ENCODE assay signal across 13 cellular contexts in genomic region chr19:3133793-3134116, GRCh38. TPM values are rescaled to one million over a fixed set of nuclear protein-coding genes. Genes with fewer than 3 reads are reported as not detected.
DNase-seq lines count a peak whose midpoint lies in the region; ATAC-seq and TF ChIP-seq lines count a peak whose summit lies in the region.
"Had no signal": no experiment of that assay in that cellular context is flagged by ENCODE, and none has a peak within 500 bp of the region (broad histone marks: within the 10 kb centered on the region; RNA-seq: fewer than 3 reads in every experiment).

No MANE protein-coding gene starts in this region.

- no peaks in the 10 kb centered on the region for H3K36me3 Mint-ChIP-seq in chondrocyte (ENCODE audit: low read depth)

- 70 to 76% (median 72%) methylated on average over 4 of the region's 4 CpGs for WGBS in heart left ventricle, 4 donors
- 68% methylated on average over 4 of the region's 4 CpGs for WGBS in esophagus muscularis mucosa

- peaks cover 0 to 39% (median 4%) of the 10 kb centered on the region in 12 donors for H3K4me1 ChIP-seq in heart left ventricle
- peaks cover 0 to 7% of the 10 kb centered on the region in 2 donors for H3K4me1 ChIP-seq in right atrium auricular region
- H3K4me1 ChIP-seq in RWPE2 (ENCODE audit: insufficient read depth, poor library complexity, severe bottlenecking), result peaks cover 9% of the 10 kb centered on the region
- H3K4me1 ChIP-seq in esophagus muscularis mucosa, result peaks cover 0 to 4% (median 1%) of the 10 kb centered on the region in 4 donors

- H3K36me3 ChIP-seq in heart left ventricle (no peaks in the 10 kb centered on the region), right atrium auricular region (no peaks in the 10 kb centered on the region), RWPE2 (ENCODE audit: low read depth) (peaks cover 12% of the 10 kb centered on the region), esophagus muscularis mucosa (no peaks in the 10 kb centered on the region)
- H3K36me3 ChIP-seq: thoracic aorta had no signal

- no peak overlapping the region for H3K4me3 Mint-ChIP-seq in chondrocyte (ENCODE audit: unreplicated experiment)

- intact Hi-C loops in heart left ventricle (cut with DNase I) (no loop called here), esophagus muscularis mucosa (cut with DNase I) (no loop called here)

- no peak for ATAC-seq in heart left ventricle
- ATAC-seq in RWPE2 (ENCODE audit: low read depth), result no peak
- no peak for ATAC-seq in GM19351 (IDR thresholded peaks at IDR 0.05; ENCODE audit: unreplicated experiment)
- ATAC-seq in GM19324 (IDR thresholded peaks at IDR 0.05; ENCODE audit: low FRiP score, unreplicated experiment), result no peak

- H3K4me3 ChIP-seq in heart left ventricle (peak overlapping the region in 1 of 12 donors; percentile 36), right atrium auricular region (no peak overlapping the region), RWPE2 (ENCODE audit: severe bottlenecking) (no peak overlapping the region), esophagus muscularis mucosa (no peak overlapping the region)

- no peak for TF ChIP-seq POLR2A in heart left ventricle (IDR thresholded peaks at IDR 0.05)
- TF ChIP-seq POLR2A in esophagus muscularis mucosa (IDR thresholded peaks at IDR 0.05; ENCODE audit: low read depth), result no peak

- H3K9me3 Mint-ChIP-seq in chondrocyte (ENCODE audit: low read depth), result no peaks in the 10 kb centered on the region

- H3K27ac Mint-ChIP-seq in chondrocyte (ENCODE audit: unreplicated experiment), result no peak overlapping the region

- no peak for TF ChIP-seq EP300 in esophagus muscularis mucosa (IDR thresholded peaks at IDR 0.05)

- H3K27ac ChIP-seq in heart left ventricle (peak overlapping the region in 8 of 12 donors; percentile 24 to 93 (median 42)), right atrium auricular region (peak overlapping the region in 1 of 2 donors; percentile 46), RWPE2 (ENCODE audit: poor library complexity, severe bottlenecking) (peak overlapping the region; percentile 47), esophagus muscularis mucosa (replicated peaks in 1 of 4) (peak overlapping the region in 3 of 4 donors; percentile 9 to 50 (median 43)), temporal lobe (ENCODE audit: low read depth, low read length) (peak overlapping the region; percentile 36)
- H3K27ac ChIP-seq: C4-2B had no signal

- TF ChIP-seq CTCF in heart left ventricle (IDR thresholded peaks at IDR 0.05), result no peak
- TF ChIP-seq CTCF in right atrium auricular region (IDR thresholded peaks at IDR 0.05), result no peak
- no peak for TF ChIP-seq CTCF in RWPE2 (IDR thresholded peaks at IDR 0.05; ENCODE audit: poor library complexity, severe bottlenecking)
- no peak for TF ChIP-seq CTCF in esophagus muscularis mucosa (IDR thresholded peaks at IDR 0.05)
- TF ChIP-seq CTCF in chondrocyte (IDR thresholded peaks at IDR 0.05), result no peak

- H3K4me1 Mint-ChIP-seq in chondrocyte (ENCODE audit: low read depth), result peaks cover 9% of the 10 kb centered on the region

- DNase-seq in heart left ventricle (peak in 1 of 5 donors; percentile 39), right atrium auricular region (ENCODE audit: low spot score) (no peak), RWPE2 (ENCODE audit: low spot score) (no peak), esophagus muscularis mucosa (ENCODE audit: extremely low spot score) (no peak), chondrocyte (ENCODE audit: low spot score) (no peak)
- DNase-seq: hippocampal formation, NCI-H1930 had no signal

- H3K27me3 Mint-ChIP-seq in chondrocyte (ENCODE audit: low read depth), result no peaks in the 10 kb centered on the region

- no peaks in the 10 kb centered on the region for H3K27me3 ChIP-seq in heart left ventricle
- H3K27me3 ChIP-seq in right atrium auricular region, result no peaks in the 10 kb centered on the region
- H3K27me3 ChIP-seq in RWPE2 (ENCODE audit: insufficient read depth, poor library complexity, severe bottlenecking), result no peaks in the 10 kb centered on the region
- H3K27me3 ChIP-seq in esophagus muscularis mucosa, result peaks cover 0 to 12% (median 0%) of the 10 kb centered on the region in 4 donors

- H3K9me3 ChIP-seq in heart left ventricle (no peaks in the 10 kb centered on the region), right atrium auricular region (no peaks in the 10 kb centered on the region), RWPE2 (ENCODE audit: severe bottlenecking) (no peaks in the 10 kb centered on the region), esophagus muscularis mucosa (no peaks in the 10 kb centered on the region)
- H3K9me3 ChIP-seq: thoracic aorta had no signal

RNA-seq across cellular contexts. Expression of gene GNA15, which starts 2.1 kb away (rescaled TPM):
- total RNA-seq in heart left ventricle, result 10 to 100 TPM in 1 of 9 donors, 1 to 10 TPM in 8; 1.1 to 15.2 (median 2.1) TPM
- polyA plus RNA-seq in heart left ventricle, result 1 to 10 TPM in 1 of 2 donors, under 1 TPM in 1; 0.69 to 1.5 TPM
- 1 to 10 TPM in 1 of 2 donors, under 1 TPM in 1; 0.74 to 3.0 TPM for total RNA-seq in right atrium auricular region
- total RNA-seq in esophagus muscularis mucosa, result 10 to 100 TPM in 1 of 4 donors, 1 to 10 TPM in 3; 4.3 to 13.8 (median 5.3) TPM
- 0.25 TPM for total RNA-seq in temporal lobe
- not detected in 3 replicates for total RNA-seq in chondrocyte

RNA-seq across cellular contexts. Expression of gene GNA11, which starts 39.6 kb away (rescaled TPM):
- total RNA-seq in heart left ventricle (10 to 100 TPM; 55.3 to 91.8 (median 70.9) TPM), right atrium auricular region (10 to 100 TPM; 58.4 to 77.9 TPM), esophagus muscularis mucosa (100 to 1,000 TPM in 3 of 4 donors, 10 to 100 TPM in 1; 90.5 to 169 (median 119) TPM), temporal lobe (43.8 TPM), chondrocyte (62.1 to 68.9 TPM (median 68.1 TPM) in 3 replicates)
- polyA plus RNA-seq in heart left ventricle, result 10 to 100 TPM; 43.5 to 74.6 TPM

RNA-seq across cellular contexts. Expression of gene S1PR4, which starts 44.8 kb away (rescaled TPM):
- total RNA-seq in heart left ventricle (1 to 10 TPM in 4 of 9 donors, under 1 TPM in 5; 0.35 to 5.5 (median 0.87) TPM), right atrium auricular region (under 1 TPM; 0.48 to 0.94 TPM), esophagus muscularis mucosa (1 to 10 TPM in 3 of 4 donors, under 1 TPM in 1; 0.42 to 5.5 (median 2.4) TPM), temporal lobe (not detected), chondrocyte (not detected in 3 replicates)
- polyA plus RNA-seq in heart left ventricle, result 1 to 10 TPM; 1.4 to 1.7 TPM
- total RNA-seq: RPMI7951 had no signal

RNA-seq across cellular contexts. Expression of gene NCLN, which starts 52.0 kb away (rescaled TPM):
- total RNA-seq in heart left ventricle (10 to 100 TPM; 16.7 to 47.5 (median 26.4) TPM), right atrium auricular region (10 to 100 TPM; 23.3 to 24.9 TPM), esophagus muscularis mucosa (10 to 100 TPM; 26.2 to 33.6 (median 29.7) TPM), temporal lobe (9.6 TPM), chondrocyte (80.7 to 97.1 TPM (median 82.5 TPM) in 3 replicates)
- polyA plus RNA-seq in heart left ventricle, result 10 to 100 TPM; 20.5 to 67.5 TPM
